21 cellular contexts compared by ENCODE assay signal in genomic region chr3:194718069-194718468, GRCh38. TPM values are rescaled to one million over a fixed set of nuclear protein-coding genes. Genes with fewer than 3 reads are reported as not detected.
DNase-seq lines count a peak whose midpoint lies in the region; TF ChIP-seq lines count a peak whose summit lies in the region.
"Had no signal": no experiment of that assay in that cellular context is flagged by ENCODE, and none has a peak within 500 bp of the region (broad histone marks: within the 10 kb centered on the region; RNA-seq: fewer than 3 reads in every experiment).

No MANE protein-coding gene starts in this region.

- H3K9me3 Mint-ChIP-seq in immature natural killer cell: no peaks in the 10 kb centered on the region
- H3K9me3 Mint-ChIP-seq: CD4-positive, alpha-beta T cell; HFFc6 had no signal

- H3K27ac ChIP-seq in esophagus squamous epithelium: no peak overlapping the region
- no peak overlapping the region for H3K27ac ChIP-seq in mesenchymal stem cell (ENCODE audit: low read length, poor library complexity, severe bottlenecking)
- H3K27ac ChIP-seq: 22Rv1, A549, C4-2B, GM23248 had no signal

- H3K79me1 ChIP-seq in mesenchymal stem cell (replicated peaks; ENCODE audit: low read length, poor library complexity, severe bottlenecking): no peaks in the 10 kb centered on the region

- H4K91ac ChIP-seq in mesenchymal stem cell (ENCODE audit: low read length): no peak overlapping the region

- DNase-seq in DMS 273 (lab: John Stamatoyannopoulos, UW; ENCODE audit: unreplicated experiment) (peak; percentile 27), DMS 273 treated with DMSO at 0.1 percent for 48 hours (lab: John Stamatoyannopoulos, UW) (no peak), cerebellar cortex (ENCODE audit: low spot score) (peak; percentile 22), immature natural killer cell (no peak), esophagus squamous epithelium (lab: John Stamatoyannopoulos, UW) (no peak), NCI-H1694 (lab: John Stamatoyannopoulos, UW) (no peak), mesenchymal stem cell (no peak)
- DNase-seq: AML-193; Caco-2; CD4-positive, alpha-beta T cell; DMS53; DND-41; EL; GDM1; GM23248; H7; HFFc6; IMR-90 had no signal

- 61 to 90% methylated on average over 1 to 2 of the region's 2 CpGs for WGBS in esophagus squamous epithelium, 2 donors
- 100% methylated on average over 2 of the region's 2 CpGs for WGBS in mesenchymal stem cell

- H3K18ac ChIP-seq in mesenchymal stem cell (ENCODE audit: low read depth in 1 of 2, low read length in 2 of 2): no peak overlapping the region

- H2BK120ac ChIP-seq in mesenchymal stem cell (ENCODE audit: low read depth, low read length): no peak overlapping the region

- H3K4me3 ChIP-seq in esophagus squamous epithelium: no peak overlapping the region
- no peak overlapping the region for H3K4me3 ChIP-seq in mesenchymal stem cell (ENCODE audit: insufficient read depth in 1 of 2, low read depth in 1 of 2, low read length in 2 of 2)
- H3K4me3 ChIP-seq: A549, GM23248 had no signal

- H3K4me1 Mint-ChIP-seq in immature natural killer cell: peaks cover 22 to 33% of the 10 kb centered on the region in 2 donors

- no peaks in the 10 kb centered on the region for H3K36me3 ChIP-seq in esophagus squamous epithelium
- no peaks in the 10 kb centered on the region for H3K36me3 ChIP-seq in mesenchymal stem cell (ENCODE audit: control insufficient read depth in 1 of 2, insufficient read depth in 2 of 2, low read depth in 1 of 2, low read length in 2 of 2)

- no peak overlapping the region for H3K4me2 ChIP-seq in mesenchymal stem cell (ENCODE audit: low read length, poor library complexity, severe bottlenecking)
- H3K4me2 ChIP-seq: A549 had no signal

- no peak overlapping the region for H3K9ac ChIP-seq in mesenchymal stem cell (ENCODE audit: low read length)
- H3K9ac ChIP-seq: GM23248 had no signal

- H3K4me1 ChIP-seq in esophagus squamous epithelium (peaks cover 0 to 20% (median 0%) of the 10 kb centered on the region in 3 donors), mesenchymal stem cell (ENCODE audit: control insufficient read depth, insufficient read depth, low read depth, low read length) (no peaks in the 10 kb centered on the region)

- H2AFZ ChIP-seq in mesenchymal stem cell (ENCODE audit: low read depth, low read length): no peak overlapping the region
- H2AFZ ChIP-seq: GM23248 had no signal

- no peak overlapping the region for H2BK15ac ChIP-seq in mesenchymal stem cell (ENCODE audit: low read depth, poor library complexity, severe bottlenecking)

- peak overlapping the region in 4 of 6 donors; percentile 46 to 77 (median 66) for H3K27ac Mint-ChIP-seq in immature natural killer cell
- H3K27ac Mint-ChIP-seq: CD4-positive, alpha-beta T cell; HFFc6 had no signal

- H3K36me3 Mint-ChIP-seq in immature natural killer cell: no peaks in the 10 kb centered on the region

- intact Hi-C loops in esophagus squamous epithelium (cut with DNase I): no loop called here

- no peak for TF ChIP-seq CTCF in esophagus squamous epithelium (IDR thresholded peaks at IDR 0.05)

- no peaks in the 10 kb centered on the region for H3K27me3 ChIP-seq in esophagus squamous epithelium
- H3K27me3 ChIP-seq in mesenchymal stem cell (ENCODE audit: control insufficient read depth in 1 of 2, insufficient read depth in 1 of 2, low read length in 2 of 2): peaks cover 33 to 56% of the 10 kb centered on the region in 2 experiments

- no peaks in the 10 kb centered on the region for H3K9me3 ChIP-seq in esophagus squamous epithelium
- peaks cover 3% of the 10 kb centered on the region for H3K9me3 ChIP-seq in mesenchymal stem cell (ENCODE audit: control insufficient read depth, low read length)
- H3K9me3 ChIP-seq: A549, Caco-2 had no signal

- no peak overlapping the region for H2BK5ac ChIP-seq in mesenchymal stem cell (ENCODE audit: low read depth, low read length, poor library complexity, severe bottlenecking)

- no peak overlapping the region for H4K8ac ChIP-seq in mesenchymal stem cell (ENCODE audit: low read length)

- no peak overlapping the region for H3K14ac ChIP-seq in mesenchymal stem cell (ENCODE audit: low read length in 2 of 2)

- H3K27me3 Mint-ChIP-seq in immature natural killer cell (ENCODE audit: low read depth in 3 of 3): peaks cover under 1 to 2% (median 1%) of the 10 kb centered on the region in 3 donors

- H2BK12ac ChIP-seq in mesenchymal stem cell (ENCODE audit: low read length in 2 of 2): no peak overlapping the region

- no peak overlapping the region for H3K4ac ChIP-seq in mesenchymal stem cell (ENCODE audit: low read depth in 1 of 2, low read length in 2 of 2)

- H3K4me3 Mint-ChIP-seq in immature natural killer cell: no peak overlapping the region
- H3K4me3 Mint-ChIP-seq: CD4-positive, alpha-beta T cell; HFFc6 had no signal

- no peak overlapping the region for H2AK5ac ChIP-seq in mesenchymal stem cell (ENCODE audit: low read length, severe bottlenecking)

- no peak overlapping the region for H3K23ac ChIP-seq in mesenchymal stem cell (ENCODE audit: low read length in 2 of 2)

- TF ChIP-seq POLR2A in esophagus squamous epithelium (IDR thresholded peaks at IDR 0.05): no peak

RNA-seq across cellular contexts. Expression of gene FAM43A, which starts 32.4 kb away (rescaled TPM):
- polyA plus RNA-seq in immature natural killer cell: 10 to 100 TPM; 15.7 to 58.9 (median 28.5) TPM
- total RNA-seq in esophagus squamous epithelium: 10 to 100 TPM; 20.2 to 33.6 (median 31.9) TPM
- polyA plus RNA-seq in mesenchymal stem cell (2013, experiment 1 of 2): 15.4 TPM
- 15.3 TPM for polyA plus RNA-seq in mesenchymal stem cell (2013, experiment 2 of 2)

RNA-seq across cellular contexts. Expression of gene LSG1, which starts 46.1 kb away (rescaled TPM):
- polyA plus RNA-seq in immature natural killer cell: 10 to 100 TPM in 2 of 3 donors, 1 to 10 TPM in 1; 3.3 to 30.7 (median 11.1) TPM
- total RNA-seq in esophagus squamous epithelium: 10 to 100 TPM; 25.6 to 42.0 (median 30.4) TPM
- 21.0 TPM for polyA plus RNA-seq in mesenchymal stem cell (2013, experiment 1 of 2)
- 19.0 TPM for polyA plus RNA-seq in mesenchymal stem cell (2013, experiment 2 of 2)

Comparison
In these comparisons a context has a peak if more than half of its experiments do, and no peak if none do; other contexts are left out.
1. DNase-seq: peak in DMS 273 (single experiment) and cerebellar cortex (single experiment); none in DMS 273 treated with DMSO at 0.1 percent for 48 hours (single experiment), immature natural killer cell (0 of 3), esophagus squamous epithelium (single experiment), NCI-H1694 (single experiment) and mesenchymal stem cell (single experiment).